1 cellular context compared by ENCODE assay signal in genomic region chr7:4823442-4824119, GRCh38.
TF ChIP-seq lines count a peak whose summit lies in the region.

No MANE protein-coding gene starts in this region.

TF ChIP-seq in SK-N-SH treated with all-trans-retinoic acid at 6 μM for 48 hours, 23 proteins besides CTCF, POLR2A, EP300 and RAD21 (continued from another document):
- TF ChIP-seq TSHZ2 (CRISPR knock-in tag; IDR thresholded peaks at IDR 0.05), result no peak
- TF ChIP-seq ARNTL (CRISPR knock-in tag; IDR thresholded peaks at IDR 0.05; ENCODE audit: borderline replicate concordance, low read depth), result no peak
- no peak for TF ChIP-seq CSDC2 (CRISPR knock-in tag; IDR thresholded peaks at IDR 0.05)
